ENCODE assay signal across 15 cellular contexts in the genomic region with DNA sequence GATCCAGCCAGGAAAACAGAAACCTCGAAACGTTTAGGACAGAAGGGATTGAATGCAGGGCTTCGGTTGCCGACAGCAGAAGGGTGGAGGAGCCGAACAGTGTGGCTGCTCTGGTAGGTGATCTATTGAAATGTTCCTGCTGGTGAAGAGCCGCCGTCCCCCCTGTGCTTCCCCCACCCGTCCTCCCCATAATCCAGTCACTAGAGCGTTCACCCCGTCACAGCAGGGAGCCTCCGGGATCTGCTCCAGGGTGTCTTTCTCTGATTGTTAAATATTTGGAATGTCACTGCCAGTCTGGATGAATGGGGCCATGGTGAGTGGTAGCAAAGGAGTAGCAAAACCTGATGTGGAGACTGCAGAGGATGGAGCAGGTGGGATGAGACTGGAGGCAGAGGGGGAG.
"Had no signal": no experiment of that assay in that cellular context is flagged by ENCODE, and none has a peak within 500 bp of the region (broad histone marks: within the 10 kb centered on the region; RNA-seq: fewer than 3 reads in every experiment).

No MANE protein-coding gene starts in this region.

- H3K4me1 Mint-ChIP-seq: activated T-helper 17 cell treated with anti-CD3 and anti-CD28 coated beads, Interleukin-2, amount 50 U/mL, for 72 hours; stimulated activated naive B cell treated with anti-CD40 and anti-IgM and Interleukin-4, amounts not matched to agents 10 μg/mL and 1 μg/mL and 100 μg/mL, for 72 hours had no signal

- H3K9me3 Mint-ChIP-seq: activated naive CD4-positive, alpha-beta T cell treated with anti-CD3 and anti-CD28 coated beads for 36 hours; activated T-helper 17 cell treated with anti-CD3 and anti-CD28 coated beads, Interleukin-2, amount 50 U/mL, for 72 hours had no signal

- H3K9me3 ChIP-seq: mucosa of descending colon, transverse colon had no signal

- H3K27me3 ChIP-seq: foreskin keratinocyte had no signal

- ATAC-seq: activated CD8-positive, alpha-beta T cell treated with anti-CD3 and anti-CD28 coated beads for 36 hours; activated T-helper 17 cell treated with anti-CD3 and anti-CD28 coated beads, Interleukin-2, amount 50 U/mL, for 72 hours; foreskin keratinocyte; left colon; mucosa of descending colon; naive thymus-derived CD8-positive, alpha-beta T cell; right cardiac atrium; stimulated activated naive B cell treated with anti-CD40 and anti-IgM and Interleukin-4, amounts not matched to agents 10 μg/mL and 1 μg/mL and 100 μg/mL, for 72 hours had no signal

- H3K36me3 Mint-ChIP-seq: naive thymus-derived CD8-positive, alpha-beta T cell; stimulated activated naive B cell treated with anti-CD40 and anti-IgM and Interleukin-4, amounts not matched to agents 10 μg/mL and 1 μg/mL and 100 μg/mL, for 72 hours had no signal

- H3K27ac ChIP-seq: foreskin keratinocyte, spleen, transverse colon had no signal

- DNase-seq: activated CD4-positive, alpha-beta T cell treated with anti-CD3 and anti-CD28 coated beads for 1 hour; activated CD8-positive, alpha-beta T cell treated with anti-CD3 and anti-CD28 coated beads for 36 hours; activated naive CD4-positive, alpha-beta T cell treated with anti-CD3 and anti-CD28 coated beads for 36 hours; foreskin keratinocyte; left colon; mucosa of descending colon; naive thymus-derived CD8-positive, alpha-beta T cell; occipital lobe; right cardiac atrium; spleen; stimulated activated CD4-positive, alpha-beta T cell treated with anti-CD3 and anti-CD28 coated beads, Interleukin-1b, Interleukin-23, amount 100 ng/mL, for 48 hours; stimulated activated naive B cell treated with anti-CD40 and anti-IgM and Interleukin-4, amounts not matched to agents 10 μg/mL and 1 μg/mL and 100 μg/mL, for 72 hours; transverse colon had no signal

- H3K36me3 ChIP-seq: spleen, transverse colon had no signal

- H3K4me3 ChIP-seq: mucosa of descending colon, spleen, transverse colon had no signal

- H3K4me1 ChIP-seq: foreskin keratinocyte, spleen, transverse colon had no signal

- H3K27ac Mint-ChIP-seq: activated CD8-positive, alpha-beta T cell treated with anti-CD3 and anti-CD28 coated beads for 36 hours; activated naive CD4-positive, alpha-beta T cell treated with anti-CD3 and anti-CD28 coated beads for 36 hours; activated T-helper 17 cell treated with anti-CD3 and anti-CD28 coated beads, Interleukin-2, amount 50 U/mL, for 72 hours; naive thymus-derived CD8-positive, alpha-beta T cell; progenitor cell of endocrine pancreas; stimulated activated naive B cell treated with anti-CD40 and anti-IgM and Interleukin-4, amounts not matched to agents 10 μg/mL and 1 μg/mL and 100 μg/mL, for 72 hours had no signal

- H3K4me3 Mint-ChIP-seq: activated CD8-positive, alpha-beta T cell treated with anti-CD3 and anti-CD28 coated beads for 36 hours; activated naive CD4-positive, alpha-beta T cell treated with anti-CD3 and anti-CD28 coated beads for 36 hours; activated T-helper 17 cell treated with anti-CD3 and anti-CD28 coated beads, Interleukin-2, amount 50 U/mL, for 72 hours; naive thymus-derived CD8-positive, alpha-beta T cell; stimulated activated naive B cell treated with anti-CD40 and anti-IgM and Interleukin-4, amounts not matched to agents 10 μg/mL and 1 μg/mL and 100 μg/mL, for 72 hours had no signal
